In genomic region chr1:152459596-152460528, GRCh38 we compare ENCODE assay signal across 1 cellular context.
TF ChIP-seq lines count a peak whose summit lies in the region.

No MANE protein-coding gene starts in this region.

TF ChIP-seq in GM12878, 131 proteins besides CTCF, POLR2A, EP300 and RAD21 (continued from another document):
- TF ChIP-seq, protein P1, sequence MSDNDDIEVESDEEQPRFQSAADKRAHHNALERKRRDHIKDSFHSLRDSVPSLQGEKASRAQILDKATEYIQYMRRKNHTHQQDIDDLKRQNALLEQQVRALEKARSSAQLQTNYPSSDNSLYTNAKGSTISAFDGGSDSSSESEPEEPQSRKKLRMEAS (IDR thresholded peaks at IDR 0.05; ENCODE audit: low read depth, low read length), result peak; percentile 65
